In genomic region chr18:48854780-48855179, GRCh38 we compare ENCODE assay signal across 20 cellular contexts.
"Had no signal": no experiment of that assay in that cellular context is flagged by ENCODE, and none has a peak within 500 bp of the region (broad histone marks: within the 10 kb centered on the region; RNA-seq: fewer than 3 reads in every experiment).

No MANE protein-coding gene starts in this region.

- H3K36me3 ChIP-seq: thyroid gland had no signal

- ATAC-seq: sciatic nerve had no signal

- H3K79me2 ChIP-seq: parathyroid adenoma had no signal

- H3K27me3 ChIP-seq: dorsolateral prefrontal cortex, thyroid gland had no signal

- H2AFZ ChIP-seq: parathyroid adenoma had no signal

- DNase-seq: activated CD4-positive, alpha-beta T cell treated with anti-CD3 and anti-CD28 coated beads, Interleukin-2, amount 50 U/mL, for 1 hour; activated CD8-positive, alpha-beta memory T cell treated with anti-CD3 and anti-CD28 coated beads for 24 hours; activated CD8-positive, alpha-beta memory T cell treated with anti-CD3 and anti-CD28 coated beads, Interleukin-2, amount 50 U/mL, for 48 hours; activated effector memory CD4-positive, alpha-beta T cell treated with anti-CD3 and anti-CD28 coated beads, Interleukin-2, amount 50 U/mL, for 16 hours; activated T-cell treated with anti-CD3 and anti-CD28 coated beads, Interleukin-2, amount 50 U/mL, for 48 hours; amygdala; dorsolateral prefrontal cortex; endodermal cell; foreskin melanocyte; glutamatergic neuron; hippocampal formation; midbrain; stimulated activated CD4-positive, alpha-beta T cell treated with anti-CD3 and anti-CD28 coated beads, Interleukin-4, amount 100 ng/mL, for 24 hours; stimulated activated naive CD4-positive, alpha-beta T cell treated with Interleukin-2 at 50 U/mL for 16 hours; thyroid gland had no signal

- H3K4me3 ChIP-seq: dorsolateral prefrontal cortex, thyroid gland had no signal

- H3K4me3 Mint-ChIP-seq: activated naive CD8-positive, alpha-beta T cell; endodermal cell; T-helper 2 cell treated with Interferon-gamma antibody and Interleukin-4, amounts not matched to agents 5 μg/mL and 100 μg/mL, for 36 hours had no signal

- H3K36me3 Mint-ChIP-seq: activated naive CD8-positive, alpha-beta T cell had no signal

- H3K9ac ChIP-seq: parathyroid adenoma had no signal

- H3K27ac ChIP-seq: epithelial cell of prostate, parathyroid adenoma, thyroid gland had no signal

- H3K27me3 Mint-ChIP-seq: activated naive CD8-positive, alpha-beta T cell had no signal

- H3K27ac Mint-ChIP-seq: activated naive CD8-positive, alpha-beta T cell; endodermal cell; T-helper 2 cell treated with Interferon-gamma antibody and Interleukin-4, amounts not matched to agents 5 μg/mL and 100 μg/mL, for 36 hours had no signal

- H3K9me3 ChIP-seq: thyroid gland had no signal

- H3K9me3 Mint-ChIP-seq: endodermal cell; T-helper 2 cell treated with Interferon-gamma antibody and Interleukin-4, amounts not matched to agents 5 μg/mL and 100 μg/mL, for 36 hours had no signal
